23 cellular contexts compared by ENCODE assay signal in genomic region chr15:47158573-47158972, GRCh38.
"Had no signal": no experiment of that assay in that cellular context is flagged by ENCODE, and none has a peak within 500 bp of the region (broad histone marks: within the 10 kb centered on the region; RNA-seq: fewer than 3 reads in every experiment).

No MANE protein-coding gene starts in this region.

- H3K4me1 ChIP-seq: esophagus squamous epithelium, pancreas, prostate gland, right atrium auricular region, spleen, tibial nerve, upper lobe of left lung had no signal

- H3K27ac ChIP-seq: coronary artery, esophagus squamous epithelium, neutrophil, pancreas, prostate gland, right atrium auricular region, skin epidermis, spleen, thoracic aorta, tibial nerve, upper lobe of left lung had no signal

- ATAC-seq: natural killer cell; stimulated activated memory B cell treated with anti-CD40 and anti-IgM and Interleukin-4, amounts not matched to agents 10 μg/mL and 1 μg/mL and 100 μg/mL, for 72 hours; stimulated activated naive CD8-positive, alpha-beta T cell treated with anti-CD3 and anti-CD28 coated beads, Interleukin-15, Interleukin-2, amounts not matched to agents 100 U/mL and 50 U/mL, for 24 hours had no signal

- H3K27me3 ChIP-seq: esophagus squamous epithelium, neutrophil, pancreas, right atrium auricular region, spleen, tibial nerve, upper lobe of left lung had no signal

- FAIRE-seq: endometrium, frontal cortex, keratinocyte, pancreas, urothelium cell line had no signal

- H3K36me3 ChIP-seq: esophagus squamous epithelium, neutrophil, pancreas, prostate gland, right atrium auricular region, spleen, thoracic aorta, tibial nerve, upper lobe of left lung had no signal

- H3K9me3 ChIP-seq: esophagus squamous epithelium, neutrophil, pancreas, prostate gland, right atrium auricular region, spleen, thoracic aorta, tibial nerve, upper lobe of left lung had no signal

- H3K4me3 ChIP-seq: coronary artery, esophagus squamous epithelium, lung, pancreas, prostate gland, right atrium auricular region, skin epidermis, spleen, thoracic aorta, tibial nerve, upper lobe of left lung had no signal

- DNase-seq: dermis blood vessel endothelial cell; effector memory CD4-positive, alpha-beta T cell; erythroblast; esophagus squamous epithelium; natural killer cell; pancreas; spleen; stimulated activated CD4-positive, alpha-beta T cell treated with anti-CD3 and anti-CD28 coated beads, Interleukin-4, amount 100 ng/mL, for 4 hours; stimulated activated naive CD8-positive, alpha-beta T cell treated with anti-CD3 and anti-CD28 coated beads, Interleukin-15, Interleukin-2, amounts not matched to agents 100 U/mL and 50 U/mL, for 24 hours; upper lobe of left lung had no signal
